In genomic region chr15:99385865-99386264, GRCh38 we compare ENCODE assay signal across 1 cellular context.
TF ChIP-seq lines count a peak whose summit lies in the region.

No MANE protein-coding gene starts in this region.

TF ChIP-seq in IMR-90, 13 proteins besides CTCF, POLR2A, EP300 and RAD21 (continued from another document):
- TF ChIP-seq NFE2L2 (IDR thresholded peaks at IDR 0.05; ENCODE audit: low read depth, low read length): no peak
- no peak for TF ChIP-seq RFX5 (IDR thresholded peaks at IDR 0.05; ENCODE audit: low read depth, low read length)
- TF ChIP-seq ELK1 (IDR thresholded peaks at IDR 0.05; ENCODE audit: borderline replicate concordance, low read depth, low read length): no peak
- no peak for TF ChIP-seq MAFK (IDR thresholded peaks at IDR 0.05; ENCODE audit: low read depth, low read length)
- no peak for TF ChIP-seq FOS (IDR thresholded peaks at IDR 0.05; ENCODE audit: low read depth, low read length)
- TF ChIP-seq CHD1 (IDR thresholded peaks at IDR 0.05; ENCODE audit: low read depth, low read length): no peak
- no peak for TF ChIP-seq BHLHE40 (IDR thresholded peaks at IDR 0.05; ENCODE audit: low read depth, low read length)
- no peak for TF ChIP-seq RCOR1 (IDR thresholded peaks at IDR 0.05; ENCODE audit: insufficient replicate concordance, low read length)
